In genomic region chr1:105386489-105386888, GRCh38 we compare ENCODE assay signal across 22 cellular contexts.
"Had no signal": no experiment of that assay in that cellular context is flagged by ENCODE, and none has a peak within 500 bp of the region (broad histone marks: within the 10 kb centered on the region; RNA-seq: fewer than 3 reads in every experiment).

No MANE protein-coding gene starts in this region.

- ATAC-seq: activated CD8-positive, alpha-beta memory T cell treated with anti-CD3 and anti-CD28 coated beads, Interleukin-2, amount 10 ng/mL, durations not matched to agents 7 days and 5 days; activated CD8-positive, alpha-beta T cell treated with anti-CD3 and anti-CD28 coated beads for 36 hours; left lung; natural killer cell treated with Interleukin-12 subunit alpha and Interleukin-12 subunit beta and Interleukin-15 and Interleukin-18, amount 100 ng/mL, for 72 hours; right lobe of liver; stimulated activated effector memory CD8-positive, alpha-beta T cell treated with anti-CD3 and anti-CD28 coated beads, Interleukin-12 subunit alpha, Interleukin-12 subunit beta, amount 100 ng/mL, for 72 hours; stimulated activated naive CD8-positive, alpha-beta T cell treated with anti-CD3 and anti-CD28 coated beads, Interleukin-15, amount 100 ng/mL, for 72 hours had no signal

- H3K9me3 Mint-ChIP-seq: endodermal cell had no signal

- H3K27me3 Mint-ChIP-seq: activated CD4-positive, alpha-beta T cell treated with anti-CD3 and anti-CD28 coated beads, Interleukin-2, amount 10 ng/mL, durations not matched to agents 7 days and 5 days; activated CD8-positive, alpha-beta memory T cell treated with anti-CD3 and anti-CD28 coated beads, Interleukin-2, amount 10 ng/mL, durations not matched to agents 7 days and 5 days; activated CD8-positive, alpha-beta T cell treated with anti-CD3 and anti-CD28 coated beads for 36 hours; activated naive CD4-positive, alpha-beta T cell treated with anti-CD3 and anti-CD28 coated beads, Interleukin-2, amount 10 ng/mL, durations not matched to agents 7 days and 5 days; natural killer cell treated with Interleukin-12 subunit alpha and Interleukin-12 subunit beta and Interleukin-15 and Interleukin-18, amount 100 ng/mL, for 72 hours; stimulated activated naive CD8-positive, alpha-beta T cell treated with anti-CD3 and anti-CD28 coated beads, Interleukin-15, amount 100 ng/mL, for 72 hours had no signal

- DNase-seq: activated CD4-positive, alpha-beta T cell treated with anti-CD3 and anti-CD28 coated beads, Interleukin-2, amount 10 ng/mL, durations not matched to agents 7 days and 5 days; activated CD4-positive, CD25-positive, alpha-beta regulatory T cell treated with anti-CD3 and anti-CD28 coated beads, Interleukin-2, amount 50 U/mL, for 72 hours; activated CD8-positive, alpha-beta memory T cell treated with anti-CD3 and anti-CD28 coated beads, Interleukin-2, amount 10 ng/mL, durations not matched to agents 7 days and 5 days; activated CD8-positive, alpha-beta T cell treated with anti-CD3 and anti-CD28 coated beads for 36 hours; activated effector memory CD4-positive, alpha-beta T cell treated with anti-CD3 and anti-CD28 coated beads, Interleukin-2, amount 50 U/mL, for 16 hours; activated naive CD4-positive, alpha-beta T cell treated with anti-CD3 and anti-CD28 coated beads, Interleukin-2, amount 10 ng/mL, durations not matched to agents 7 days and 5 days; activated T-cell treated with anti-CD3 and anti-CD28 coated beads for 4 hours; cerebellar nuclear complex; endodermal cell; kidney; left lung; midbrain; ovary; right lobe of liver; small intestine; stimulated activated CD4-positive, alpha-beta T cell treated with anti-CD3 and anti-CD28 coated beads, Interleukin-2, amount 100 ng/mL, for 24 hours; stimulated activated naive CD8-positive, alpha-beta T cell treated with anti-CD3 and anti-CD28 coated beads, Interleukin-15, amount 100 ng/mL, for 72 hours; transverse colon; WERI-Rb-1 had no signal

- H3K4me3 Mint-ChIP-seq: activated CD4-positive, alpha-beta T cell treated with anti-CD3 and anti-CD28 coated beads, Interleukin-2, amount 10 ng/mL, durations not matched to agents 7 days and 5 days; activated CD8-positive, alpha-beta memory T cell treated with anti-CD3 and anti-CD28 coated beads, Interleukin-2, amount 10 ng/mL, durations not matched to agents 7 days and 5 days; activated CD8-positive, alpha-beta T cell treated with anti-CD3 and anti-CD28 coated beads for 36 hours; activated naive CD4-positive, alpha-beta T cell treated with anti-CD3 and anti-CD28 coated beads, Interleukin-2, amount 10 ng/mL, durations not matched to agents 7 days and 5 days; endodermal cell; natural killer cell treated with Interleukin-12 subunit alpha and Interleukin-12 subunit beta and Interleukin-15 and Interleukin-18, amount 100 ng/mL, for 72 hours; stimulated activated effector memory CD8-positive, alpha-beta T cell treated with anti-CD3 and anti-CD28 coated beads, Interleukin-12 subunit alpha, Interleukin-12 subunit beta, amount 100 ng/mL, for 72 hours; stimulated activated naive CD8-positive, alpha-beta T cell treated with anti-CD3 and anti-CD28 coated beads, Interleukin-15, amount 100 ng/mL, for 72 hours; T-helper 2 cell treated with Interferon-gamma antibody and Interleukin-4, amounts not matched to agents 5 μg/mL and 100 μg/mL, for 36 hours had no signal

- H3K36me3 Mint-ChIP-seq: activated CD8-positive, alpha-beta memory T cell treated with anti-CD3 and anti-CD28 coated beads, Interleukin-2, amount 10 ng/mL, durations not matched to agents 7 days and 5 days; activated naive CD4-positive, alpha-beta T cell treated with anti-CD3 and anti-CD28 coated beads, Interleukin-2, amount 10 ng/mL, durations not matched to agents 7 days and 5 days; natural killer cell treated with Interleukin-12 subunit alpha and Interleukin-12 subunit beta and Interleukin-15 and Interleukin-18, amount 100 ng/mL, for 72 hours; stimulated activated effector memory CD8-positive, alpha-beta T cell treated with anti-CD3 and anti-CD28 coated beads, Interleukin-12 subunit alpha, Interleukin-12 subunit beta, amount 100 ng/mL, for 72 hours had no signal

- H3K4me1 Mint-ChIP-seq: activated CD4-positive, alpha-beta T cell treated with anti-CD3 and anti-CD28 coated beads, Interleukin-2, amount 10 ng/mL, durations not matched to agents 7 days and 5 days; activated CD8-positive, alpha-beta memory T cell treated with anti-CD3 and anti-CD28 coated beads, Interleukin-2, amount 10 ng/mL, durations not matched to agents 7 days and 5 days; activated naive CD4-positive, alpha-beta T cell treated with anti-CD3 and anti-CD28 coated beads, Interleukin-2, amount 10 ng/mL, durations not matched to agents 7 days and 5 days; endodermal cell; stimulated activated effector memory CD8-positive, alpha-beta T cell treated with anti-CD3 and anti-CD28 coated beads, Interleukin-12 subunit alpha, Interleukin-12 subunit beta, amount 100 ng/mL, for 72 hours; stimulated activated naive CD8-positive, alpha-beta T cell treated with anti-CD3 and anti-CD28 coated beads, Interleukin-15, amount 100 ng/mL, for 72 hours had no signal

- H3K27ac Mint-ChIP-seq: activated CD4-positive, alpha-beta T cell treated with anti-CD3 and anti-CD28 coated beads, Interleukin-2, amount 10 ng/mL, durations not matched to agents 7 days and 5 days; activated CD8-positive, alpha-beta memory T cell treated with anti-CD3 and anti-CD28 coated beads, Interleukin-2, amount 10 ng/mL, durations not matched to agents 7 days and 5 days; activated CD8-positive, alpha-beta T cell treated with anti-CD3 and anti-CD28 coated beads for 36 hours; activated naive CD4-positive, alpha-beta T cell treated with anti-CD3 and anti-CD28 coated beads, Interleukin-2, amount 10 ng/mL, durations not matched to agents 7 days and 5 days; endodermal cell; natural killer cell treated with Interleukin-12 subunit alpha and Interleukin-12 subunit beta and Interleukin-15 and Interleukin-18, amount 100 ng/mL, for 72 hours; stimulated activated effector memory CD8-positive, alpha-beta T cell treated with anti-CD3 and anti-CD28 coated beads, Interleukin-12 subunit alpha, Interleukin-12 subunit beta, amount 100 ng/mL, for 72 hours; stimulated activated naive CD8-positive, alpha-beta T cell treated with anti-CD3 and anti-CD28 coated beads, Interleukin-15, amount 100 ng/mL, for 72 hours; T-helper 2 cell treated with Interferon-gamma antibody and Interleukin-4, amounts not matched to agents 5 μg/mL and 100 μg/mL, for 36 hours had no signal
